Comparison of ENCODE assay signal across 37 cellular contexts in genomic region chr6:164439331-164439730, GRCh38.
DNase-seq lines count a peak whose midpoint lies in the region; ATAC-seq, FAIRE-seq and TF ChIP-seq lines count a peak whose summit lies in the region.
"Had no signal": no experiment of that assay in that cellular context is flagged by ENCODE, and none has a peak within 500 bp of the region (broad histone marks: within the 10 kb centered on the region; RNA-seq: fewer than 3 reads in every experiment).

No MANE protein-coding gene starts in this region.

- H3K27ac Mint-ChIP-seq in astrocyte (ENCODE audit: unreplicated experiment), result no peak overlapping the region
- H3K27ac Mint-ChIP-seq in T-helper 17 cell, result no peak overlapping the region
- H3K27ac Mint-ChIP-seq: B cell; CD14-positive monocyte; CD4-positive, alpha-beta memory T cell; CD4-positive, alpha-beta T cell; CD4-positive, CD25-positive, alpha-beta regulatory T cell; CD8-positive, alpha-beta memory T cell; CD8-positive, alpha-beta T cell had no signal

- H3K36me3 ChIP-seq in astrocyte (ENCODE audit: insufficient read depth, low read length) (no peaks in the 10 kb centered on the region), endothelial cell of umbilical vein (ENCODE audit: control insufficient read depth in 2 of 2, extremely low read depth in 1 of 2, insufficient read depth in 2 of 2, low read length in 2 of 2) (no peaks in the 10 kb centered on the region)
- H3K36me3 ChIP-seq: BE2C; BLaER1; BLaER1 treated with 17β-estradiol and CSF1 and Interleukin-3, amounts not matched to agents 10 nM and 100 nM had no signal

- dilution Hi-C loops in endothelial cell of umbilical vein (cut with MboI; ENCODE audit: extremely low pct_ligation_motif_present, low sequenced_read_pairs), result no loop called here

- no TSS peak for BruUV-seq in endothelial cell of umbilical vein (replicated peaks; lab: Mats Ljungman, UMichigan)

- no peaks in the 10 kb centered on the region for H3K9me1 ChIP-seq in endothelial cell of umbilical vein (replicated peaks; ENCODE audit: control insufficient read depth, extremely low read depth, insufficient read depth, low read length)

- H3K4me1 ChIP-seq in astrocyte (ENCODE audit: insufficient read depth, low read length) (no peaks in the 10 kb centered on the region), endothelial cell of umbilical vein (ENCODE audit: control insufficient read depth, extremely low read depth, insufficient read depth, low read length) (no peaks in the 10 kb centered on the region)
- H3K4me1 ChIP-seq: A549; BE2C; BLaER1; BLaER1 treated with 17β-estradiol and CSF1 and Interleukin-3, amounts not matched to agents 10 nM and 100 nM; Caco-2 had no signal

- no peak for ATAC-seq in T-helper 17 cell
- no peak for ATAC-seq in GM18517 (IDR thresholded peaks at IDR 0.05; ENCODE audit: unreplicated experiment)
- ATAC-seq in GM21576 (IDR thresholded peaks at IDR 0.05; ENCODE audit: unreplicated experiment), result no peak
- ATAC-seq: A549; CD8-positive, alpha-beta T cell had no signal

- no peak for FAIRE-seq in astrocyte (lab: Jason Lieb, UNC)
- no peak for FAIRE-seq in endothelial cell of umbilical vein (lab: Jason Lieb, UNC)
- FAIRE-seq: A204.1, A549, D721Med had no signal

- no peaks in the 10 kb centered on the region for H3K79me2 ChIP-seq in astrocyte (ENCODE audit: insufficient read depth, low read length)
- no peaks in the 10 kb centered on the region for H3K79me2 ChIP-seq in endothelial cell of umbilical vein (ENCODE audit: control insufficient read depth, insufficient read depth, low read length)

- H3K9me3 Mint-ChIP-seq in astrocyte (ENCODE audit: unreplicated experiment), result peaks cover 2% of the 10 kb centered on the region

- H3K36me3 Mint-ChIP-seq in astrocyte (ENCODE audit: low read depth, unreplicated experiment), result no peaks in the 10 kb centered on the region
- no peaks in the 10 kb centered on the region for H3K36me3 Mint-ChIP-seq in T-helper 17 cell (ENCODE audit: low read depth)
- H3K36me3 Mint-ChIP-seq: CD14-positive monocyte; CD4-positive, alpha-beta memory T cell; CD4-positive, CD25-positive, alpha-beta regulatory T cell; CD8-positive, alpha-beta memory T cell; CD8-positive, alpha-beta T cell had no signal

- DNase-seq in astrocyte (ENCODE audit: low read depth) (no peak), dermis blood vessel endothelial cell (peak; percentile 28), endothelial cell of umbilical vein (ENCODE audit: low read depth, low spot score) (peak; percentile 53), left kidney (ENCODE audit: low read depth, low spot score) (peak; percentile 65), T-helper 17 cell (no peak), GDM1 (lab: John Stamatoyannopoulos, UW) (no peak)
- DNase-seq: 8988T; ACHN; AML-193; BE2C; C1 segment of cervical spinal cord; Caco-2; Calu3; CD4-positive, alpha-beta memory T cell; CD4-positive, alpha-beta T cell; CD4-positive, CD25-positive, alpha-beta regulatory T cell; CD8-positive, alpha-beta memory T cell; CD8-positive, alpha-beta T cell; COR-L47; DMS 273 treated with DMSO at 0.1 percent for 48 hours; DMS153; DMS53; DMS79; DMS79 treated with DMSO at 0.1 percent for 48 hours; DND-41; EL had no signal

- H3K4me2 ChIP-seq in astrocyte (ENCODE audit: low read length) (no peak overlapping the region), endothelial cell of umbilical vein (ENCODE audit: insufficient read depth, low read length) (no peak overlapping the region)
- H3K4me2 ChIP-seq: A549; BLaER1; BLaER1 treated with 17β-estradiol and CSF1 and Interleukin-3, amounts not matched to agents 10 nM and 100 nM had no signal

- H3K4me3 Mint-ChIP-seq in astrocyte (ENCODE audit: unreplicated experiment) (no peak overlapping the region), T-helper 17 cell (no peak overlapping the region)
- H3K4me3 Mint-ChIP-seq: B cell; CD14-positive monocyte; CD4-positive, alpha-beta memory T cell; CD4-positive, alpha-beta T cell; CD4-positive, CD25-positive, alpha-beta regulatory T cell; CD8-positive, alpha-beta memory T cell; CD8-positive, alpha-beta T cell had no signal

- H3K9ac ChIP-seq in astrocyte (ENCODE audit: low read length), result no peak overlapping the region
- H3K9ac ChIP-seq in endothelial cell of umbilical vein (replicated peaks; ENCODE audit: extremely low read depth, insufficient read depth, low read length), result no peak overlapping the region
- H3K9ac ChIP-seq: BLaER1; BLaER1 treated with 17β-estradiol and CSF1 and Interleukin-3, amounts not matched to agents 10 nM and 100 nM had no signal

- H3K27me3 Mint-ChIP-seq in astrocyte (ENCODE audit: low read depth, unreplicated experiment) (no peaks in the 10 kb centered on the region), T-helper 17 cell (no peaks in the 10 kb centered on the region)
- H3K27me3 Mint-ChIP-seq: B cell; CD4-positive, alpha-beta memory T cell; CD4-positive, alpha-beta T cell; CD4-positive, CD25-positive, alpha-beta regulatory T cell had no signal

- TF ChIP-seq CTCF in astrocyte (IDR thresholded peaks at IDR 0.05; ENCODE audit: insufficient read depth, low read depth, low read length), result no peak
- TF ChIP-seq CTCF in endothelial cell of umbilical vein (IDR thresholded peaks at IDR 0.05; ENCODE audit: extremely low read depth in 1 of 2, insufficient read depth in 1 of 2, low read depth in 1 of 2, low read length in 2 of 2), result no peak

- no peaks in the 10 kb centered on the region for H4K20me1 ChIP-seq in astrocyte (ENCODE audit: insufficient read depth, low read length)
- H4K20me1 ChIP-seq in endothelial cell of umbilical vein (replicated peaks; ENCODE audit: control insufficient read depth, extremely low read depth, insufficient read depth, low read length), result no peaks in the 10 kb centered on the region
- H4K20me1 ChIP-seq: BLaER1; BLaER1 treated with 17β-estradiol and CSF1 and Interleukin-3, amounts not matched to agents 10 nM and 100 nM had no signal

- CTCF ChIA-PET in endothelial cell of umbilical vein (lab: Charles Lee), result interaction anchor here (1.6 kb wide), 1 partner anchor 20 kb away, joined by 5 read pairs; no protein-coding TSS in a partner anchor

- intact Hi-C loops in endothelial cell of umbilical vein (cut with micrococcal nuclease), result no loop called here

- H3K9me3 ChIP-seq in astrocyte (ENCODE audit: insufficient read depth, low read depth, low read length) (no peaks in the 10 kb centered on the region), endothelial cell of umbilical vein (replicated peaks; ENCODE audit: control insufficient read depth, insufficient read depth, low read length) (no peaks in the 10 kb centered on the region), T-helper 17 cell (ENCODE audit: control insufficient read depth, low read length, poor library complexity, severe bottlenecking) (no peaks in the 10 kb centered on the region)
- H3K9me3 ChIP-seq: A549, BE2C, Caco-2 had no signal

- H3K27me3 ChIP-seq in astrocyte (ENCODE audit: insufficient read depth, low read length) (no peaks in the 10 kb centered on the region), endothelial cell of umbilical vein (ENCODE audit: control insufficient read depth in 2 of 2, insufficient read depth in 2 of 2, low read length in 2 of 2) (no peaks in the 10 kb centered on the region)
- H3K27me3 ChIP-seq: BE2C; BLaER1; BLaER1 treated with 17β-estradiol and CSF1 and Interleukin-3, amounts not matched to agents 10 nM and 100 nM had no signal

- H3K4me1 Mint-ChIP-seq in astrocyte (ENCODE audit: low read depth, unreplicated experiment) (peaks cover 2% of the 10 kb centered on the region), T-helper 17 cell (no peaks in the 10 kb centered on the region)
- H3K4me1 Mint-ChIP-seq: B cell; CD14-positive monocyte; CD4-positive, alpha-beta memory T cell; CD4-positive, CD25-positive, alpha-beta regulatory T cell; CD8-positive, alpha-beta memory T cell had no signal

- TF ChIP-seq POLR2A in endothelial cell of umbilical vein (IDR thresholded peaks at IDR 0.05; ENCODE audit: low read depth, low read length), result no peak

- H3K27ac ChIP-seq in astrocyte (ENCODE audit: low read depth, low read length), result no peak overlapping the region
- H3K27ac ChIP-seq in endothelial cell of umbilical vein (ENCODE audit: insufficient read depth, low read depth, low read length), result no peak overlapping the region
- H3K27ac ChIP-seq: 22Rv1; A549; BLaER1; BLaER1 treated with 17β-estradiol and CSF1 and Interleukin-3, amounts not matched to agents 10 nM and 100 nM; C4-2B had no signal

- POLR2A ChIA-PET in endothelial cell of umbilical vein (lab: Charles Lee), result no interaction called here

- H3K4me3 ChIP-seq in astrocyte (ENCODE audit: insufficient read depth, low read depth, low read length) (no peak overlapping the region), endothelial cell of umbilical vein (replicated peaks in 1 of 3; ENCODE audit: insufficient read depth in 1 of 3, low read depth in 1 of 3, low read length in 3 of 3) (no peak overlapping the region)
- H3K4me3 ChIP-seq: A549; BLaER1; BLaER1 treated with 17β-estradiol and CSF1 and Interleukin-3, amounts not matched to agents 10 nM and 100 nM had no signal

- H2AFZ ChIP-seq in astrocyte (ENCODE audit: low read depth, low read length), result peak overlapping the region; percentile 29
- H2AFZ ChIP-seq in endothelial cell of umbilical vein (ENCODE audit: low read depth, low read length), result no peak overlapping the region

TF ChIP-seq in endothelial cell of umbilical vein, 7 proteins besides CTCF, POLR2A, EP300 and RAD21:
- peak; percentile 24 for TF ChIP-seq GATA2 (IDR thresholded peaks at IDR 0.05; ENCODE audit: insufficient read depth, insufficient read length, low read depth, low read length)
- no peak for TF ChIP-seq EZH2 (IDR thresholded peaks at IDR 0.05; ENCODE audit: borderline replicate concordance, low read depth, low read length, severe bottlenecking)

Comparison
In these comparisons a context has a peak if more than half of its experiments do, and no peak if none do; other contexts are left out.
1. DNase-seq: peak in dermis blood vessel endothelial cell (single experiment), endothelial cell of umbilical vein (single experiment) and left kidney (single experiment); none in astrocyte (single experiment), T-helper 17 cell (0 of 3) and GDM1 (single experiment).